In genomic region chr19:19488041-19488874, GRCh38 we compare ENCODE assay signal across 6 cellular contexts. TPM values are rescaled to one million over a fixed set of nuclear protein-coding genes. Genes with fewer than 3 reads are reported as not detected.
DNase-seq lines count a peak whose midpoint lies in the region; ATAC-seq and TF ChIP-seq lines count a peak whose summit lies in the region.

No MANE protein-coding gene starts in this region.

- peak overlapping the region; percentile 78 for H3K27ac ChIP-seq in C4-2B
- peak overlapping the region; percentile 68 to 86 (median 86) for H3K27ac ChIP-seq in right lobe of liver

- peaks cover 0 to 45% (median 22%) of the 10 kb centered on the region in 4 donors for H3K4me1 ChIP-seq in right lobe of liver

- peak overlapping the region; percentile 65 for H3K4me3 Mint-ChIP-seq in activated CD4-positive, alpha-beta memory T cell treated with anti-CD3 and anti-CD28 coated beads, Interleukin-2, amount 10 ng/mL, durations not matched to agents 7 days and 5 days

- H3K4me1 Mint-ChIP-seq in activated CD4-positive, alpha-beta memory T cell treated with anti-CD3 and anti-CD28 coated beads, Interleukin-2, amount 10 ng/mL, durations not matched to agents 7 days and 5 days, result peaks cover 40% of the 10 kb centered on the region

- no peaks in the 10 kb centered on the region for H3K9me3 ChIP-seq in right lobe of liver

- H3K4me3 ChIP-seq in right lobe of liver, result peak overlapping the region in 2 of 3 donors; percentile 12 to 27

- peak; percentile 30 to 58 (median 54) for ATAC-seq in right lobe of liver
- ATAC-seq in HG03025 (IDR thresholded peaks at IDR 0.05; ENCODE audit: low FRiP score, unreplicated experiment), result no peak

- no peaks in the 10 kb centered on the region for H3K9me3 Mint-ChIP-seq in activated CD4-positive, alpha-beta memory T cell treated with anti-CD3 and anti-CD28 coated beads, Interleukin-2, amount 10 ng/mL, durations not matched to agents 7 days and 5 days

- no peak for TF ChIP-seq POLR2A in right lobe of liver (IDR thresholded peaks at IDR 0.05)

- intact Hi-C loops in right lobe of liver (cut with DNase I), result loop anchor here in 1 of 2 donors (5.0 kb wide), 1 partner anchor 86 kb away; no protein-coding TSS in a partner anchor

- TF ChIP-seq CTCF in C4-2B (conservative IDR thresholded peaks at IDR 0.05) (no peak), right lobe of liver (IDR thresholded peaks at IDR 0.05) (no peak)

- POLR2A ChIA-PET in activated CD4-positive, alpha-beta memory T cell treated with anti-CD3 and anti-CD28 coated beads, Interleukin-2, amount 10 ng/mL, durations not matched to agents 7 days and 5 days (lab: Charles Lee), result interaction anchor here (0.8 to 4.5 kb wide), 14 partner anchors 8 to 296 kb away, joined by 3 to 79 read pairs (median 6); partner anchors contain the start of genes BORCS8, GATAD2A, NDUFA13 and NR2C2AP

- WGBS in right lobe of liver (ENCODE audit: insufficient coverage, low coverage, low lambda C conversion rate, missing lambda C conversion rate), result 27% methylated on average over 8 of the region's 18 CpGs

- H3K27ac Mint-ChIP-seq in activated CD4-positive, alpha-beta memory T cell treated with anti-CD3 and anti-CD28 coated beads, Interleukin-2, amount 10 ng/mL, durations not matched to agents 7 days and 5 days, result peak overlapping the region; percentile 98

- peaks cover 17% of the 10 kb centered on the region for H3K36me3 Mint-ChIP-seq in activated CD4-positive, alpha-beta memory T cell treated with anti-CD3 and anti-CD28 coated beads, Interleukin-2, amount 10 ng/mL, durations not matched to agents 7 days and 5 days (ENCODE audit: low read depth)

- no peak for DNase-seq in activated CD4-positive, alpha-beta memory T cell treated with anti-CD3 and anti-CD28 coated beads, Interleukin-2, amount 10 ng/mL, durations not matched to agents 7 days and 5 days
- peak; percentile 74 to 81 (median 75) for DNase-seq in right lobe of liver
- no peak for DNase-seq in NCI-H1436 (lab: John Stamatoyannopoulos, UW)
- no peak for DNase-seq in NCI-H1436 treated with DMSO at 0.1 percent for 48 hours (lab: John Stamatoyannopoulos, UW)

- no peaks in the 10 kb centered on the region for H3K27me3 Mint-ChIP-seq in activated CD4-positive, alpha-beta memory T cell treated with anti-CD3 and anti-CD28 coated beads, Interleukin-2, amount 10 ng/mL, durations not matched to agents 7 days and 5 days

- H3K27me3 ChIP-seq in right lobe of liver, result no peaks in the 10 kb centered on the region

- CTCF ChIA-PET in activated CD4-positive, alpha-beta memory T cell treated with anti-CD3 and anti-CD28 coated beads, Interleukin-2, amount 10 ng/mL, durations not matched to agents 7 days and 5 days (lab: Charles Lee), result interaction anchor here (0.5 to 5.6 kb wide), 8 partner anchors 10 to 652 kb away, joined by 3 to 155 read pairs (median 4); partner anchors contain the start of gene GATAD2A

- H3K36me3 ChIP-seq in right lobe of liver, result peaks cover 0 to 8% (median 1%) of the 10 kb centered on the region in 4 donors

RNA-seq across cellular contexts. Expression of gene TSSK6, which starts 27.1 kb away (rescaled TPM):
- total RNA-seq in activated CD4-positive, alpha-beta memory T cell treated with anti-CD3 and anti-CD28 coated beads, Interleukin-2, amount 10 ng/mL, durations not matched to agents 7 days and 5 days, result 1 to 10 TPM; 5.3 to 5.7 TPM
- 1 to 10 TPM in 4 of 6 experiments, under 1 TPM in 2; 0.53 to 2.9 (median 1.1) TPM for total RNA-seq in right lobe of liver

RNA-seq across cellular contexts. Expression of gene NDUFA13, which starts 27.8 kb away (rescaled TPM):
- total RNA-seq in activated CD4-positive, alpha-beta memory T cell treated with anti-CD3 and anti-CD28 coated beads, Interleukin-2, amount 10 ng/mL, durations not matched to agents 7 days and 5 days, result 100 to 1,000 TPM; 371 to 388 TPM
- 100 to 1,000 TPM in 4 of 6 experiments, 10 to 100 TPM in 2; 20.8 to 202 (median 154) TPM for total RNA-seq in right lobe of liver

RNA-seq across cellular contexts. Expression of gene YJEFN3, which starts 40.5 kb away (rescaled TPM):
- total RNA-seq in activated CD4-positive, alpha-beta memory T cell treated with anti-CD3 and anti-CD28 coated beads, Interleukin-2, amount 10 ng/mL, durations not matched to agents 7 days and 5 days, result 1 to 10 TPM; 8.2 to 8.7 TPM
- 1 to 10 TPM in 4 of 6 experiments, under 1 TPM in 2; 0.31 to 4.2 (median 1.8) TPM for total RNA-seq in right lobe of liver

RNA-seq across cellular contexts. Expression of gene CILP2, which starts 49.8 kb away (rescaled TPM):
- total RNA-seq in activated CD4-positive, alpha-beta memory T cell treated with anti-CD3 and anti-CD28 coated beads, Interleukin-2, amount 10 ng/mL, durations not matched to agents 7 days and 5 days, result under 1 TPM in 1 of 2 experiments, not detected in 1; 0.08 TPM
- under 1 TPM in 4 of 6 experiments, not detected in 2; 0.05 to 0.33 (median 0.19) TPM for total RNA-seq in right lobe of liver

Comparison
In these comparisons a context has a peak if more than half of its experiments do, and no peak if none do; other contexts are left out.
1. DNase-seq: peak in right lobe of liver (3 of 3); none in activated CD4-positive, alpha-beta memory T cell treated with anti-CD3 and anti-CD28 coated beads, Interleukin-2, amount 10 ng/mL, durations not matched to agents 7 days and 5 days (single experiment), NCI-H1436 (single experiment) and NCI-H1436 treated with DMSO at 0.1 percent for 48 hours (single experiment).